In genomic region chr19:1796395-1797142, GRCh38 we compare ENCODE assay signal across 18 cellular contexts. TPM values are rescaled to one million over a fixed set of nuclear protein-coding genes. Genes with fewer than 3 reads are reported as not detected.
"Had no signal": no experiment of that assay in that cellular context is flagged by ENCODE, and none has a peak within 500 bp of the region (broad histone marks: within the 10 kb centered on the region; RNA-seq: fewer than 3 reads in every experiment).

No MANE protein-coding gene starts in this region.

- H3K4me3 Mint-ChIP-seq: activated CD4-positive, alpha-beta T cell treated with anti-CD3 and anti-CD28 coated beads, Interleukin-2, amount 10 ng/mL, durations not matched to agents 7 days and 5 days; activated T-helper 1 cell treated with anti-CD3 and anti-CD28 coated beads, Interleukin-12 subunit alpha, Interleukin-12 subunit beta, Interleukin-2, Interleukin-4 antibody, amounts not matched to agents 30 ng/mL and 10 ng/mL and 1 ng/mL, durations not matched to agents 14 hours and 24 hours and 36 hours; mesothelial cell of epicardium; stimulated activated naive CD8-positive, alpha-beta T cell treated with anti-CD3 and anti-CD28 coated beads, Interleukin-15, Interleukin-2, amounts not matched to agents 100 ng/mL and 50 ng/mL, for 24 hours had no signal

- H3K27me3 Mint-ChIP-seq: activated CD4-positive, alpha-beta T cell treated with anti-CD3 and anti-CD28 coated beads, Interleukin-2, amount 10 ng/mL, durations not matched to agents 7 days and 5 days had no signal

- H3K27ac ChIP-seq: epithelial cell of prostate, gastrocnemius medialis, heart right ventricle, lower lobe of right lung, prostate gland, testis, upper lobe of left lung had no signal

- H3K27ac Mint-ChIP-seq: activated CD4-positive, alpha-beta T cell treated with anti-CD3 and anti-CD28 coated beads, Interleukin-2, amount 10 ng/mL, durations not matched to agents 7 days and 5 days; activated T-helper 1 cell treated with anti-CD3 and anti-CD28 coated beads, Interleukin-12 subunit alpha, Interleukin-12 subunit beta, Interleukin-2, Interleukin-4 antibody, amounts not matched to agents 30 ng/mL and 10 ng/mL and 1 ng/mL, durations not matched to agents 14 hours and 24 hours and 36 hours; mesothelial cell of epicardium; stimulated activated naive CD8-positive, alpha-beta T cell treated with anti-CD3 and anti-CD28 coated beads, Interleukin-15, Interleukin-2, amounts not matched to agents 100 ng/mL and 50 ng/mL, for 24 hours had no signal

- H3K4me3 ChIP-seq: lower lobe of right lung, prostate gland, testis, upper lobe of left lung had no signal

- DNase-seq: gastrocnemius medialis, lower lobe of right lung had no signal

- H3K4me1 Mint-ChIP-seq: mesothelial cell of epicardium had no signal

- H3K9me3 Mint-ChIP-seq: activated CD4-positive, alpha-beta T cell treated with anti-CD3 and anti-CD28 coated beads, Interleukin-2, amount 10 ng/mL, durations not matched to agents 7 days and 5 days; activated T-helper 1 cell treated with anti-CD3 and anti-CD28 coated beads, Interleukin-12 subunit alpha, Interleukin-12 subunit beta, Interleukin-2, Interleukin-4 antibody, amounts not matched to agents 30 ng/mL and 10 ng/mL and 1 ng/mL, durations not matched to agents 14 hours and 24 hours and 36 hours; mesothelial cell of epicardium; stimulated activated naive CD8-positive, alpha-beta T cell treated with anti-CD3 and anti-CD28 coated beads, Interleukin-15, Interleukin-2, amounts not matched to agents 100 ng/mL and 50 ng/mL, for 24 hours had no signal

- H3K4me1 ChIP-seq: gastrocnemius medialis, lower lobe of right lung, prostate gland had no signal

- H3K36me3 ChIP-seq: gastrocnemius medialis, lower lobe of right lung, prostate gland, upper lobe of left lung had no signal

- H3K27me3 ChIP-seq: testis had no signal

- H3K9me3 ChIP-seq: gastrocnemius medialis, heart right ventricle, lower lobe of right lung, prostate gland, testis, upper lobe of left lung had no signal

RNA-seq across cellular contexts. Expression of gene ONECUT3, which starts 43.3 kb away (rescaled TPM):
- total RNA-seq: activated CD4-positive, alpha-beta T cell treated with anti-CD3 and anti-CD28 coated beads, Interleukin-2, amount 10 ng/mL, durations not matched to agents 7 days and 5 days; activated T-helper 1 cell treated with anti-CD3 and anti-CD28 coated beads, Interleukin-12 subunit alpha, Interleukin-12 subunit beta, Interleukin-2, Interleukin-4 antibody, amounts not matched to agents 30 ng/mL and 10 ng/mL and 1 ng/mL, durations not matched to agents 14 hours and 24 hours and 36 hours; aorta; cerebellum; dermis microvascular lymphatic vessel endothelial cell; gastrocnemius medialis; heart right ventricle; left colon; lower lobe of right lung; mesothelial cell of epicardium; myocyte; osteoblast; prostate gland; right cardiac atrium; upper lobe of left lung had no signal
- polyA plus RNA-seq: heart right ventricle, right cardiac atrium had no signal
